8 cellular contexts compared by ENCODE assay signal in genomic region chr19:15280915-15281683, GRCh38. TPM values are rescaled to one million over a fixed set of nuclear protein-coding genes. Genes with fewer than 3 reads are reported as not detected.
DNase-seq lines count a peak whose midpoint lies in the region; ATAC-seq, FAIRE-seq and TF ChIP-seq lines count a peak whose summit lies in the region.

No MANE protein-coding gene starts in this region.

- WGBS in heart left ventricle, 4 donors: 4 to 16% (median 9%) methylated on average over 10 to 12 of the region's 12 CpGs

- H3K4me3 Mint-ChIP-seq in activated naive CD8-positive, alpha-beta T cell treated with anti-CD3 and anti-CD28 coated beads for 36 hours: no peak overlapping the region

- no peaks in the 10 kb centered on the region for H3K27me3 ChIP-seq in heart left ventricle

- no peak for TF ChIP-seq POLR2A in heart left ventricle (IDR thresholded peaks at IDR 0.05)

- DNase-seq in EL (peak; percentile 86), NCI-H2029 treated with DMSO at 0.1 percent for 48 hours (lab: John Stamatoyannopoulos, UW) (peak; percentile 70), heart left ventricle (peak; percentile 81 to 92 (median 90)), posterior cingulate gyrus (peak; percentile 70 to 98 (median 84)), HTR-8/SVneo (ENCODE audit: insufficient read length, low spot score) (no peak)
- no peak for DNase-seq in activated naive CD8-positive, alpha-beta T cell treated with anti-CD3 and anti-CD28 coated beads for 36 hours
- no peak for DNase-seq in stimulated activated CD4-positive, alpha-beta T cell treated with anti-CD3 and anti-CD28 coated beads, Interleukin-4, amount 100 ng/mL, for 4 hours

- intact Hi-C loops in heart left ventricle (cut with DNase I) (loop anchor here in 7 of 10 donors (5.0 to 10.0 kb wide), 6 partner anchors 36 to 96 kb away; partner anchors contain the start of genes AKAP8 (in 2 of the 7) and BRD4 (in 2 of the 7)), posterior cingulate gyrus (cut with DNase I) (no loop called here)

- no peaks in the 10 kb centered on the region for H3K9me3 Mint-ChIP-seq in activated naive CD8-positive, alpha-beta T cell treated with anti-CD3 and anti-CD28 coated beads for 36 hours

- H3K27me3 Mint-ChIP-seq in activated naive CD8-positive, alpha-beta T cell treated with anti-CD3 and anti-CD28 coated beads for 36 hours: no peaks in the 10 kb centered on the region

- H3K27ac Mint-ChIP-seq in activated naive CD8-positive, alpha-beta T cell treated with anti-CD3 and anti-CD28 coated beads for 36 hours: peak overlapping the region; percentile 34

- peak overlapping the region in 11 of 12 donors; percentile 14 to 83 (median 58) for H3K27ac ChIP-seq in heart left ventricle

- FAIRE-seq in HTR-8/SVneo (lab: Jason Lieb, UNC): no peak

- H3K4me1 ChIP-seq in heart left ventricle: peaks cover 45 to 100% (median 96%) of the 10 kb centered on the region in 12 donors

- peak; percentile 82 to 92 (median 88) for ATAC-seq in heart left ventricle
- no peak for ATAC-seq in HG03175 (IDR thresholded peaks at IDR 0.05; ENCODE audit: unreplicated experiment)

- peak overlapping the region in 2 of 12 donors; percentile 10 to 13 for H3K4me3 ChIP-seq in heart left ventricle

- H3K4me1 Mint-ChIP-seq in activated naive CD8-positive, alpha-beta T cell treated with anti-CD3 and anti-CD28 coated beads for 36 hours: peaks cover 83% of the 10 kb centered on the region

- TF ChIP-seq CTCF in heart left ventricle (IDR thresholded peaks at IDR 0.05): peak in 8 of 12 donors; percentile 10 to 53 (median 22)

- peaks cover 5% of the 10 kb centered on the region for H3K36me3 Mint-ChIP-seq in activated naive CD8-positive, alpha-beta T cell treated with anti-CD3 and anti-CD28 coated beads for 36 hours

- H3K36me3 ChIP-seq in heart left ventricle: no peaks in the 10 kb centered on the region

- H3K9me3 ChIP-seq in heart left ventricle: no peaks in the 10 kb centered on the region

RNA-seq across cellular contexts. Expression of gene EPHX3, which starts 48.9 kb away (rescaled TPM):
- total RNA-seq in activated naive CD8-positive, alpha-beta T cell treated with anti-CD3 and anti-CD28 coated beads for 36 hours: not detected
- 1 to 10 TPM in 1 of 9 donors, under 1 TPM in 5, not detected in 3; 0.12 to 1.3 (median 0.14) TPM for total RNA-seq in heart left ventricle
- polyA plus RNA-seq in heart left ventricle: under 1 TPM; 0.11 to 0.21 TPM

RNA-seq across cellular contexts. Expression of gene BRD4, which starts 51.2 kb away (rescaled TPM):
- total RNA-seq in activated naive CD8-positive, alpha-beta T cell treated with anti-CD3 and anti-CD28 coated beads for 36 hours: 100 to 1,000 TPM; 110 to 113 TPM
- 10 to 100 TPM; 31.4 to 78.9 (median 61.8) TPM for total RNA-seq in heart left ventricle
- 10 to 100 TPM; 31.1 to 76.9 TPM for polyA plus RNA-seq in heart left ventricle

Comparison
In these comparisons a context has a peak if more than half of its experiments do, and no peak if none do; other contexts are left out.
1. DNase-seq: peak in EL (single experiment), NCI-H2029 treated with DMSO at 0.1 percent for 48 hours (single experiment), heart left ventricle (5 of 5) and posterior cingulate gyrus (10 of 10); none in activated naive CD8-positive, alpha-beta T cell treated with anti-CD3 and anti-CD28 coated beads for 36 hours (single experiment), stimulated activated CD4-positive, alpha-beta T cell treated with anti-CD3 and anti-CD28 coated beads, Interleukin-4, amount 100 ng/mL, for 4 hours (0 of 2) and HTR-8/SVneo (single experiment).